In the genomic region with DNA sequence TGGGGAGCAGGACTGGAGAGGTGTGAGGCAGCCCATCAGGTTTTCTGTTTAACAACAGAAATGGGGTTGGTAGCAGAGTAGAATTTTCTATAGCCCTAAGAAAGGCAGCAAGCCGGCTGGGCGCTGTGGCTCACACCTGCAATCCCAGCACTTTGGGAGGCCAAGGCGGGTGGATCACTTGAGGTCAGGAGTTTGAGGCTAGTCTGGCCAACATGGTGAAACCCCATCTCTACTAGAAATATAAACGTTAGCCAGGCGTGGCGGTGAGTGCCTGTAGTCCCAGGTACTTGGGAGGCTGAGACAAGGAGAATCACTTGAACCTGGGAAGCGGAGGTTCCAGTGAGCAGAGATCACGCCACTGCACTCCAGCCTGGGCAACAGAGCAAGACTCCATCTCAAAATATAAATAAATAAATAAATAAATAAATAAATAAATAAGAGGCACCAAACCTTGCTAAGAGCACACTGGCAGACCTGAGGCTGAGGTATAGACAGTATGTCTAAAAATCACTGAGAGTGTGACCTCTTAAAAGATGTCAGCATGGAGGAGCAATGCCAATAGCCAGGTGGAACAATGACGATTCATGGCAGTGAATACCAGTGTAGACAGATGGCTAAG, we compare ENCODE assay signal across 29 cellular contexts.
"Had no signal": no experiment of that assay in that cellular context is flagged by ENCODE, and none has a peak within 500 bp of the region (broad histone marks: within the 10 kb centered on the region; RNA-seq: fewer than 3 reads in every experiment).

No MANE protein-coding gene starts in this region.

- FAIRE-seq: small intestine, urothelium cell line had no signal

- H3K9me3 Mint-ChIP-seq: stimulated activated effector memory CD8-positive, alpha-beta T cell treated with anti-CD3 and anti-CD28 coated beads, Interleukin-12 subunit alpha, Interleukin-12 subunit beta, amount 100 ng/mL, for 72 hours had no signal

- ATAC-seq: naive thymus-derived CD4-positive, alpha-beta T cell; natural killer cell; psoas muscle; right cardiac atrium; stimulated activated effector memory CD8-positive, alpha-beta T cell treated with anti-CD3 and anti-CD28 coated beads, Interleukin-12 subunit alpha, Interleukin-12 subunit beta, amount 100 ng/mL, for 72 hours; stimulated activated naive B cell treated with anti-CD40 and anti-IgM and Interleukin-4, amounts not matched to agents 10 μg/mL and 1 μg/mL and 100 μg/mL, for 72 hours had no signal

- H3K4me1 ChIP-seq: parathyroid adenoma, psoas muscle, right lobe of liver, sigmoid colon, stomach, thyroid gland, tibial nerve, upper lobe of left lung, vagina had no signal

- H3K27me3 Mint-ChIP-seq: progenitor cell of endocrine pancreas; stimulated activated naive B cell treated with anti-CD40 and anti-IgM and Interleukin-4, amounts not matched to agents 10 μg/mL and 1 μg/mL and 100 μg/mL, for 72 hours; stimulated activated naive CD8-positive, alpha-beta T cell treated with anti-CD3 and anti-CD28 coated beads, Interleukin-15, Interleukin-2, amounts not matched to agents 100 ng/mL and 50 ng/mL, for 24 hours had no signal

- H3K4me3 Mint-ChIP-seq: naive thymus-derived CD4-positive, alpha-beta T cell; natural killer cell; nephron; neural crest cell; stimulated activated effector memory CD8-positive, alpha-beta T cell treated with anti-CD3 and anti-CD28 coated beads, Interleukin-12 subunit alpha, Interleukin-12 subunit beta, amount 100 ng/mL, for 72 hours; stimulated activated naive B cell treated with anti-CD40 and anti-IgM and Interleukin-4, amounts not matched to agents 10 μg/mL and 1 μg/mL and 100 μg/mL, for 72 hours; stimulated activated naive CD8-positive, alpha-beta T cell treated with anti-CD3 and anti-CD28 coated beads, Interleukin-15, Interleukin-2, amounts not matched to agents 100 ng/mL and 50 ng/mL, for 24 hours had no signal

- H3K27ac Mint-ChIP-seq: naive thymus-derived CD4-positive, alpha-beta T cell; natural killer cell; nephron; progenitor cell of endocrine pancreas; stimulated activated effector memory CD8-positive, alpha-beta T cell treated with anti-CD3 and anti-CD28 coated beads, Interleukin-12 subunit alpha, Interleukin-12 subunit beta, amount 100 ng/mL, for 72 hours; stimulated activated naive B cell treated with anti-CD40 and anti-IgM and Interleukin-4, amounts not matched to agents 10 μg/mL and 1 μg/mL and 100 μg/mL, for 72 hours; stimulated activated naive CD8-positive, alpha-beta T cell treated with anti-CD3 and anti-CD28 coated beads, Interleukin-15, Interleukin-2, amounts not matched to agents 100 ng/mL and 50 ng/mL, for 24 hours had no signal

- H3K4me1 Mint-ChIP-seq: naive thymus-derived CD4-positive, alpha-beta T cell; nephron; neural crest cell; stimulated activated effector memory CD8-positive, alpha-beta T cell treated with anti-CD3 and anti-CD28 coated beads, Interleukin-12 subunit alpha, Interleukin-12 subunit beta, amount 100 ng/mL, for 72 hours; stimulated activated naive B cell treated with anti-CD40 and anti-IgM and Interleukin-4, amounts not matched to agents 10 μg/mL and 1 μg/mL and 100 μg/mL, for 72 hours had no signal

- H3K36me3 ChIP-seq: neutrophil, right lobe of liver, sigmoid colon, stomach, thoracic aorta, thyroid gland, tibial nerve, upper lobe of left lung, vagina had no signal

- H3K36me3 Mint-ChIP-seq: stimulated activated effector memory CD8-positive, alpha-beta T cell treated with anti-CD3 and anti-CD28 coated beads, Interleukin-12 subunit alpha, Interleukin-12 subunit beta, amount 100 ng/mL, for 72 hours had no signal

- H3K4me3 ChIP-seq: psoas muscle, right lobe of liver, sigmoid colon, stomach, thoracic aorta, thyroid gland, tibial nerve, upper lobe of left lung, vagina had no signal

- H3K9me3 ChIP-seq: neutrophil, psoas muscle, right lobe of liver, sigmoid colon, stomach, thoracic aorta, thyroid gland, tibial nerve, upper lobe of left lung, vagina had no signal

- H3K27ac ChIP-seq: neutrophil, parathyroid adenoma, psoas muscle, right lobe of liver, sigmoid colon, stomach, thoracic aorta, thyroid gland, tibial nerve, upper lobe of left lung, vagina had no signal

- DNase-seq: naive thymus-derived CD4-positive, alpha-beta T cell; natural killer cell; nucleus accumbens; psoas muscle; right cardiac atrium; right lobe of liver; sigmoid colon; small intestine; stimulated activated CD4-positive, alpha-beta T cell treated with anti-CD3 and anti-CD28 coated beads, Interleukin-15, amount 100 ng/mL, for 24 hours; stimulated activated CD4-positive, alpha-beta T cell treated with anti-CD3 and anti-CD28 coated beads, Interleukin-2, amount 100 ng/mL, for 24 hours; stimulated activated CD4-positive, alpha-beta T cell treated with anti-CD3 and anti-CD28 coated beads, Interleukin-2, amount 100 ng/mL, for 48 hours; stimulated activated CD4-positive, alpha-beta T cell treated with anti-CD3 and anti-CD28 coated beads, Interleukin-4, amount 100 ng/mL, for 24 hours; stimulated activated naive B cell treated with anti-CD40 and anti-IgM and Interleukin-4, amounts not matched to agents 10 μg/mL and 1 μg/mL and 100 μg/mL, for 72 hours; stimulated activated naive CD4-positive, alpha-beta T cell treated with Interleukin-2 at 50 U/mL for 16 hours; stomach; thyroid gland; trophoblast cell had no signal
